Comparison of ENCODE assay signal across 12 cellular contexts in the genomic region with DNA sequence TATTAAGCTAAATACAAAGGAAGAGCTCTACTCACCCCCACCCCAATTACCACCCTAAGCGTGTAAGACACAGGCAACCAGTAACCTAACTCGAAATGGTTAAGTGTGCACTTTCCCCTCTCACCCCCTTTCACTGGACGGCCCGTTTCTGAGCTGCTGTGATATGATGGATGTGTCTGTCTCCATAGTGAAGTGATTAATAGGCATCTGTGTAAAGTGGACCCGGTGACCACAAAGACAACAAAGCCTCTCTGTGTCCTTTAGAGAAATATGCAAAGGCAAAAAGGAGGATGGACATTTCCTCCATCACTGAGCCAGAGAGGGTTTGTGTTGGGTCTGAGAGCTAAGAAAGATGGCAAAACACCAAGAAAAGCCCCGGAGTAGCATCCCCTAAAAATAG.
A peak's percentile ranks its signal among the peaks of the same experiment; 100 is the strongest.
DNase-seq lines count a peak whose midpoint lies in the region; ATAC-seq and TF ChIP-seq lines count a peak whose summit lies in the region.
"Had no signal": no experiment of that assay in that cellular context is flagged by ENCODE, and none has a peak within 500 bp of the region (broad histone marks: within the 10 kb centered on the region; RNA-seq: fewer than 3 reads in every experiment).

No MANE protein-coding gene starts in this region.

- no peak overlapping the region for H3K27ac ChIP-seq in H9 (ENCODE audit: insufficient read length, low read depth, low read length)
- no peak overlapping the region for H3K27ac ChIP-seq in OCI-LY3 (ENCODE audit: low read length)
- peak overlapping the region; percentile 12 for H3K27ac ChIP-seq in stomach smooth muscle (ENCODE audit: low read length)
- H3K27ac ChIP-seq: ascending aorta, thoracic aorta had no signal

- H3K4me3 ChIP-seq in OCI-LY3 (ENCODE audit: low read length): peak overlapping the region; percentile 34; the same call in 1 of the 2 replicates
- H3K4me3 ChIP-seq in stomach smooth muscle (ENCODE audit: low read length in 2 of 2): peak overlapping the region; percentile 43 to 55
- H3K4me3 ChIP-seq: ascending aorta had no signal

- no peak for TF ChIP-seq CTCF in H9 (conservative IDR thresholded peaks at IDR 0.05)
- TF ChIP-seq CTCF in OCI-LY3 (IDR thresholded peaks at IDR 0.05; ENCODE audit: low read depth, low read length): no peak

- no peak overlapping the region for H4K91ac ChIP-seq in H9 (ENCODE audit: insufficient read length, low read depth, low read length)

- H3K18ac ChIP-seq in H9 (ENCODE audit: insufficient read length, low read depth, low read length): no peak overlapping the region

- no peak overlapping the region for H3K4me3 Mint-ChIP-seq in H9

- H2BK12ac ChIP-seq in H9 (ENCODE audit: insufficient read length, low read depth, low read length): no peak overlapping the region

- H2BK15ac ChIP-seq in H9 (ENCODE audit: low read depth, low read length): no peak overlapping the region

- no peak overlapping the region for H2AFZ ChIP-seq in H9 (ENCODE audit: low read length)
- H2AFZ ChIP-seq in OCI-LY3 (ENCODE audit: low read depth, low read length): no peak overlapping the region

- H4K8ac ChIP-seq in H9 (replicated peaks; ENCODE audit: insufficient read length, low read depth, low read length): no peak overlapping the region

- H3K36me3 ChIP-seq in OCI-LY3 (replicated peaks; ENCODE audit: low read depth, low read length): no peaks in the 10 kb centered on the region
- no peaks in the 10 kb centered on the region for H3K36me3 ChIP-seq in stomach smooth muscle (ENCODE audit: control insufficient read depth in 2 of 2, insufficient read depth in 2 of 2, low read length in 2 of 2)
- H3K36me3 ChIP-seq: ascending aorta, thoracic aorta had no signal

- peaks cover 6 to 70% (median 36%) of the 10 kb centered on the region in 3 experiments; a peak in 6 of 7 replicates for H3K36me3 Mint-ChIP-seq in H9 (ENCODE audit: insufficient read depth in 1 of 3, low read depth in 3 of 3)

- no peak overlapping the region for H2BK20ac ChIP-seq in H9 (ENCODE audit: low read depth, low read length, poor library complexity, severe bottlenecking)

- H4K20me1 ChIP-seq in H9 (ENCODE audit: control insufficient read depth, insufficient read depth, insufficient read length) (no peaks in the 10 kb centered on the region), OCI-LY3 (ENCODE audit: insufficient read depth, low read length) (no peaks in the 10 kb centered on the region)

- no peak overlapping the region for H2AK5ac ChIP-seq in H9 (ENCODE audit: insufficient read length, low read length)

- H3K27me3 ChIP-seq in H9 (ENCODE audit: insufficient read depth, low read length): no peaks in the 10 kb centered on the region
- H3K27me3 ChIP-seq in OCI-LY3 (ENCODE audit: low read depth, low read length): no peaks in the 10 kb centered on the region
- no peaks in the 10 kb centered on the region for H3K27me3 ChIP-seq in stomach smooth muscle (ENCODE audit: control insufficient read depth in 1 of 2, insufficient read depth in 2 of 2, low read length in 2 of 2)
- H3K27me3 ChIP-seq: ascending aorta had no signal

- H3K4me2 ChIP-seq in H9 (ENCODE audit: insufficient read depth, insufficient read length, low read length): no peak overlapping the region
- H3K4me2 ChIP-seq in OCI-LY3 (ENCODE audit: low read length): peak overlapping the region; percentile 70

- H3K79me1 ChIP-seq in H9 (ENCODE audit: insufficient read depth, low read depth, low read length, poor library complexity, severe bottlenecking): peaks cover 2% of the 10 kb centered on the region

- peak overlapping the region in 2 of 3 experiments; percentile 8 to 38; a peak in 4 of 7 replicates for H3K27ac Mint-ChIP-seq in H9

- no peak overlapping the region for H3K9ac ChIP-seq in H9 (ENCODE audit: extremely low read depth, insufficient read length, low read length)
- no peak overlapping the region for H3K9ac ChIP-seq in OCI-LY3 (ENCODE audit: low read length)
- H3K9ac ChIP-seq in stomach smooth muscle (ENCODE audit: low read length in 2 of 2): no peak overlapping the region

- H3K14ac ChIP-seq in H9 (ENCODE audit: insufficient read depth, low read length): no peak overlapping the region

- no peak overlapping the region for H3K4ac ChIP-seq in H9 (ENCODE audit: low read depth, low read length)

- no peaks in the 10 kb centered on the region for H3K23me2 ChIP-seq in H9 (ENCODE audit: insufficient read length, low read depth, low read length, poor library complexity, severe bottlenecking)

- no CpG with 5 or more reads among the region's 6 CpGs for WGBS in H9 (ENCODE audit: extremely low coverage, insufficient read length, low lambda C conversion rate)

- DNase-seq in H9 (no peak), left ventricle myocardium superior (no peak), NCI-H128 (lab: John Stamatoyannopoulos, UW; ENCODE audit: unreplicated experiment) (no peak)
- DNase-seq: activated CD8-positive, alpha-beta memory T cell treated with anti-CD3 and anti-CD28 coated beads for 24 hours; NCI-H1092 treated with DMSO at 0.1 percent for 48 hours; stimulated activated CD4-positive, alpha-beta T cell treated with anti-CD3 and anti-CD28 coated beads, Interleukin-2, amount 100 ng/mL, for 24 hours had no signal

- H2BK120ac ChIP-seq in H9 (ENCODE audit: low read depth, low read length, poor library complexity, severe bottlenecking): no peak overlapping the region

- peaks cover 10% of the 10 kb centered on the region; the same call in 1 of the 2 replicates for H3K4me1 ChIP-seq in H9 (ENCODE audit: insufficient read depth, low read length)
- peaks cover 14% of the 10 kb centered on the region for H3K4me1 ChIP-seq in OCI-LY3 (ENCODE audit: low read length)
- peaks cover 23% of the 10 kb centered on the region for H3K4me1 ChIP-seq in stomach smooth muscle (ENCODE audit: control insufficient read depth, insufficient read depth, low read length)
- H3K4me1 ChIP-seq: ascending aorta had no signal

- intact Hi-C loops in left ventricle myocardium superior (cut with micrococcal nuclease): no loop called here

- no peak overlapping the region for H3T11ph ChIP-seq in H9 (ENCODE audit: low read length)

- H4K5ac ChIP-seq in H9 (ENCODE audit: insufficient read length, low read depth, low read length): no peak overlapping the region

- H3K4me1 Mint-ChIP-seq in H9: peaks cover 49 to 51% of the 10 kb centered on the region in 2 experiments

- H3K23ac ChIP-seq in H9 (ENCODE audit: insufficient read length, low read depth, low read length): no peak overlapping the region

- H2BK5ac ChIP-seq in H9 (ENCODE audit: insufficient read length, low read length): no peak overlapping the region

- H3K27me3 Mint-ChIP-seq in H9 (ENCODE audit: low read depth): 0 out of 2 replicates have a peak, but pooled peaks cover 1% of the 10 kb centered on the region

- ATAC-seq in left ventricle myocardium superior: peak; percentile 11
- no peak for ATAC-seq in GM21717 (IDR thresholded peaks at IDR 0.05; ENCODE audit: unreplicated experiment)
- no peak for ATAC-seq in esophagus mucosa

- H3K9me3 ChIP-seq in H9 (ENCODE audit: control insufficient read depth, low read depth, low read length) (no peaks in the 10 kb centered on the region), OCI-LY3 (ENCODE audit: insufficient read depth, low read length) (no peaks in the 10 kb centered on the region), stomach smooth muscle (ENCODE audit: control insufficient read depth in 2 of 2, low read length in 2 of 2) (no peaks in the 10 kb centered on the region)
- H3K9me3 ChIP-seq: ascending aorta, thoracic aorta had no signal

- H3K9me3 Mint-ChIP-seq in H9: no peaks in the 10 kb centered on the region

- H3K56ac ChIP-seq in H9 (ENCODE audit: insufficient read length, low read depth, low read length): no peak overlapping the region

- H3K79me2 ChIP-seq in H9 (ENCODE audit: insufficient read depth, low read length): no peaks in the 10 kb centered on the region
- no peaks in the 10 kb centered on the region for H3K79me2 ChIP-seq in OCI-LY3 (ENCODE audit: low read length)
